ENCODE assay signal across 29 cellular contexts in genomic region chr7:137243741-137244140, GRCh38.
"Had no signal": no experiment of that assay in that cellular context is flagged by ENCODE, and none has a peak within 500 bp of the region (broad histone marks: within the 10 kb centered on the region; RNA-seq: fewer than 3 reads in every experiment).

No MANE protein-coding gene starts in this region.

- H3K27ac Mint-ChIP-seq: dendritic cell treated with granulocyte-macrophage colony-stimulating factor and Interleukin-4, amounts not matched to agents 40 ng/mL and 50 ng/mL, for 4 days; immature natural killer cell; mesothelial cell of epicardium; naive B cell; natural killer cell treated with Interleukin-12 subunit alpha and Interleukin-12 subunit beta and Interleukin-15 and Interleukin-18, amount 100 ng/mL, for 72 hours; progenitor cell of endocrine pancreas; stimulated activated naive B cell treated with anti-CD40 and anti-IgM and Interleukin-4, amounts not matched to agents 10 μg/mL and 1 μg/mL and 100 μg/mL, for 72 hours; stimulated activated naive CD8-positive, alpha-beta T cell treated with anti-CD3 and anti-CD28 coated beads, Interleukin-15, Interleukin-2, amounts not matched to agents 100 ng/mL and 50 ng/mL, for 24 hours had no signal

- H3K36me3 ChIP-seq: colonic mucosa, esophagus muscularis mucosa, neutrophil, thoracic aorta, tibial nerve, upper lobe of left lung, uterus had no signal

- H3K4me3 Mint-ChIP-seq: dendritic cell treated with granulocyte-macrophage colony-stimulating factor and Interleukin-4, amounts not matched to agents 40 ng/mL and 50 ng/mL, for 4 days; immature natural killer cell; mesothelial cell of epicardium; naive B cell; natural killer cell treated with Interleukin-12 subunit alpha and Interleukin-12 subunit beta and Interleukin-15 and Interleukin-18, amount 100 ng/mL, for 72 hours; neural crest cell; stimulated activated naive B cell treated with anti-CD40 and anti-IgM and Interleukin-4, amounts not matched to agents 10 μg/mL and 1 μg/mL and 100 μg/mL, for 72 hours; stimulated activated naive CD8-positive, alpha-beta T cell treated with anti-CD3 and anti-CD28 coated beads, Interleukin-15, Interleukin-2, amounts not matched to agents 100 ng/mL and 50 ng/mL, for 24 hours had no signal

- H3K36me3 Mint-ChIP-seq: immature natural killer cell; naive B cell; natural killer cell treated with Interleukin-12 subunit alpha and Interleukin-12 subunit beta and Interleukin-15 and Interleukin-18, amount 100 ng/mL, for 72 hours; stimulated activated naive B cell treated with anti-CD40 and anti-IgM and Interleukin-4, amounts not matched to agents 10 μg/mL and 1 μg/mL and 100 μg/mL, for 72 hours had no signal

- H3K4me1 ChIP-seq: colonic mucosa, esophagus muscularis mucosa, parathyroid adenoma, tibial nerve, upper lobe of left lung, uterus had no signal

- H3K27ac ChIP-seq: colonic mucosa, esophagus muscularis mucosa, neutrophil, parathyroid adenoma, skin epidermis, thoracic aorta, tibial nerve, upper lobe of left lung, uterus had no signal

- H3K9ac ChIP-seq: parathyroid adenoma had no signal

- H3K27me3 Mint-ChIP-seq: dendritic cell treated with granulocyte-macrophage colony-stimulating factor and Interleukin-4, amounts not matched to agents 40 ng/mL and 50 ng/mL, for 4 days; naive B cell; natural killer cell treated with Interleukin-12 subunit alpha and Interleukin-12 subunit beta and Interleukin-15 and Interleukin-18, amount 100 ng/mL, for 72 hours; progenitor cell of endocrine pancreas; stimulated activated naive B cell treated with anti-CD40 and anti-IgM and Interleukin-4, amounts not matched to agents 10 μg/mL and 1 μg/mL and 100 μg/mL, for 72 hours; stimulated activated naive CD8-positive, alpha-beta T cell treated with anti-CD3 and anti-CD28 coated beads, Interleukin-15, Interleukin-2, amounts not matched to agents 100 ng/mL and 50 ng/mL, for 24 hours had no signal

- H3K27me3 ChIP-seq: colonic mucosa, esophagus muscularis mucosa, neutrophil, tibial nerve, upper lobe of left lung, uterus had no signal

- DNase-seq: colonic mucosa; effector CD8-positive, alpha-beta T cell; foreskin melanocyte; glutamatergic neuron; hypothalamus; immature natural killer cell; islet precursor cell; kidney glomerular epithelial cell; left colon; mesenchymal stem cell; mucosa of descending colon; naive B cell; stimulated activated CD4-positive, alpha-beta T cell treated with anti-CD3 and anti-CD28 coated beads, Interleukin-15, amount 100 ng/mL, for 24 hours; stimulated activated CD4-positive, alpha-beta T cell treated with anti-CD3 and anti-CD28 coated beads, Interleukin-2, amount 100 ng/mL, for 48 hours; stimulated activated naive B cell treated with anti-CD40 and anti-IgM and Interleukin-4, amounts not matched to agents 10 μg/mL and 1 μg/mL and 100 μg/mL, for 72 hours; upper lobe of left lung; uterus had no signal

- ATAC-seq: left colon; mucosa of descending colon; natural killer cell treated with Interleukin-12 subunit alpha and Interleukin-12 subunit beta and Interleukin-15 and Interleukin-18, amount 100 ng/mL, for 72 hours; stimulated activated naive B cell treated with anti-CD40 and anti-IgM and Interleukin-4, amounts not matched to agents 10 μg/mL and 1 μg/mL and 100 μg/mL, for 72 hours had no signal

- H3K4me1 Mint-ChIP-seq: immature natural killer cell; naive B cell; stimulated activated naive B cell treated with anti-CD40 and anti-IgM and Interleukin-4, amounts not matched to agents 10 μg/mL and 1 μg/mL and 100 μg/mL, for 72 hours had no signal

- H3K9me3 Mint-ChIP-seq: dendritic cell treated with granulocyte-macrophage colony-stimulating factor and Interleukin-4, amounts not matched to agents 40 ng/mL and 50 ng/mL, for 4 days; neural crest cell had no signal

- H3K9me3 ChIP-seq: colonic mucosa, esophagus muscularis mucosa, mucosa of descending colon, neutrophil, thoracic aorta, upper lobe of left lung, uterus had no signal

- H3K4me3 ChIP-seq: colonic mucosa, esophagus muscularis mucosa, mucosa of descending colon, skin epidermis, thoracic aorta, tibial nerve, upper lobe of left lung, uterus had no signal
